Comparison of ENCODE assay signal across 12 cellular contexts in genomic region chr16:67149276-67150057, GRCh38. TPM values are rescaled to one million over a fixed set of nuclear protein-coding genes. Genes with fewer than 3 reads are reported as not detected.
A peak's percentile ranks its signal among the peaks of the same experiment; 100 is the strongest.
DNase-seq lines count a peak whose midpoint lies in the region; ATAC-seq and TF ChIP-seq lines count a peak whose summit lies in the region.
"Had no signal": no experiment of that assay in that cellular context is flagged by ENCODE, and none has a peak within 500 bp of the region (broad histone marks: within the 10 kb centered on the region; RNA-seq: fewer than 3 reads in every experiment).

No MANE protein-coding gene starts in this region.

- no peak overlapping the region for H4K91ac ChIP-seq in H9 (ENCODE audit: insufficient read length, low read depth, low read length)

- peak overlapping the region; percentile 65 for H3K4me2 ChIP-seq in H9 (ENCODE audit: insufficient read depth, insufficient read length, low read length)

- no peak overlapping the region for H4K5ac ChIP-seq in H9 (ENCODE audit: insufficient read length, low read depth, low read length)

- no peaks in the 10 kb centered on the region for H3K79me1 ChIP-seq in H9 (ENCODE audit: insufficient read depth, low read depth, low read length, poor library complexity, severe bottlenecking)

- no peak overlapping the region for H2BK120ac ChIP-seq in H9 (ENCODE audit: low read depth, low read length, poor library complexity, severe bottlenecking)

- no peak for ATAC-seq in natural killer cell treated with Interleukin-12 subunit alpha and Interleukin-12 subunit beta and Interleukin-15 and Interleukin-18, amount 100 ng/mL, for 72 hours
- ATAC-seq in GM19452 (IDR thresholded peaks at IDR 0.05; ENCODE audit: unreplicated experiment) (no peak), HG03045 (IDR thresholded peaks at IDR 0.05; ENCODE audit: unreplicated experiment) (no peak), GM21723 (IDR thresholded peaks at IDR 0.05; ENCODE audit: unreplicated experiment) (no peak)

- peaks cover 2% of the 10 kb centered on the region for H3K27me3 ChIP-seq in AG04450 (ENCODE audit: control insufficient read depth, insufficient read depth, low read length)
- peaks cover 22% of the 10 kb centered on the region for H3K27me3 ChIP-seq in H9 (ENCODE audit: insufficient read depth, low read length)
- H3K27me3 ChIP-seq in thyroid gland = no peaks in the 10 kb centered on the region

- H3K14ac ChIP-seq in H9 (ENCODE audit: insufficient read depth, low read length) = no peak overlapping the region

- peaks cover 7% of the 10 kb centered on the region for H3K9me3 ChIP-seq in AG04450 (ENCODE audit: control insufficient read depth, insufficient read depth, low read length)
- no peaks in the 10 kb centered on the region for H3K9me3 ChIP-seq in H9 (ENCODE audit: control insufficient read depth, low read depth, low read length)
- no peaks in the 10 kb centered on the region for H3K9me3 ChIP-seq in thyroid gland
- H3K9me3 ChIP-seq: upper lobe of left lung had no signal

- H3T11ph ChIP-seq in H9 (ENCODE audit: low read length) = no peak overlapping the region

- TF ChIP-seq CTCF in AG04450 (IDR thresholded peaks at IDR 0.05; ENCODE audit: low read depth, low read length) (no peak), H9 (conservative IDR thresholded peaks at IDR 0.05) (no peak; the same call in 1 of the 3 replicates), coronary artery (IDR thresholded peaks at IDR 0.05) (no peak), thyroid gland (IDR thresholded peaks at IDR 0.05) (no peak)

- peaks cover 10 to 14% of the 10 kb centered on the region in 2 experiments for H3K4me1 Mint-ChIP-seq in H9
- H3K4me1 Mint-ChIP-seq in natural killer cell treated with Interleukin-12 subunit alpha and Interleukin-12 subunit beta and Interleukin-15 and Interleukin-18, amount 100 ng/mL, for 72 hours (ENCODE audit: low read depth in 2 of 2) = peaks cover 8 to 13% of the 10 kb centered on the region in 2 donors

- no peak overlapping the region for H4K8ac ChIP-seq in H9 (replicated peaks; ENCODE audit: insufficient read length, low read depth, low read length)

- TF ChIP-seq POLR2A in thyroid gland (IDR thresholded peaks at IDR 0.05) = no peak

- H3K79me2 ChIP-seq in H9 (ENCODE audit: insufficient read depth, low read length) = no peaks in the 10 kb centered on the region

- H2BK12ac ChIP-seq in H9 (ENCODE audit: insufficient read length, low read depth, low read length) = no peak overlapping the region

- no peak overlapping the region for H3K9ac ChIP-seq in H9 (ENCODE audit: extremely low read depth, insufficient read length, low read length)

- no peaks in the 10 kb centered on the region for H3K4me1 ChIP-seq in H9 (ENCODE audit: insufficient read depth, low read length)
- H3K4me1 ChIP-seq in thyroid gland = peaks cover 7 to 31% of the 10 kb centered on the region in 2 donors

- H3K23me2 ChIP-seq in H9 (ENCODE audit: insufficient read length, low read depth, low read length, poor library complexity, severe bottlenecking) = peaks cover 7% of the 10 kb centered on the region

- intact Hi-C loops in thyroid gland (cut with DNase I) = loop anchor here (5.0 to 10.0 kb wide), 2 partner anchors 45 to 122 kb away; partner anchors contain the start of genes CBFB and PHAF1

- peak overlapping the region; percentile 52 to 64; a peak in 4 of 5 replicates for H3K4me3 Mint-ChIP-seq in H9
- peak overlapping the region; percentile 22 for H3K4me3 Mint-ChIP-seq in natural killer cell treated with Interleukin-12 subunit alpha and Interleukin-12 subunit beta and Interleukin-15 and Interleukin-18, amount 100 ng/mL, for 72 hours

- H2BK5ac ChIP-seq in H9 (ENCODE audit: insufficient read length, low read length) = no peak overlapping the region

- no peak overlapping the region for H2BK15ac ChIP-seq in H9 (ENCODE audit: low read depth, low read length)

- H3K36me3 Mint-ChIP-seq in H9 (ENCODE audit: insufficient read depth in 1 of 3, low read depth in 3 of 3) = peaks cover 10 to 44% (median 44%) of the 10 kb centered on the region in 3 experiments
- peaks cover 9% of the 10 kb centered on the region for H3K36me3 Mint-ChIP-seq in natural killer cell treated with Interleukin-12 subunit alpha and Interleukin-12 subunit beta and Interleukin-15 and Interleukin-18, amount 100 ng/mL, for 72 hours

- H2AK5ac ChIP-seq in H9 (ENCODE audit: insufficient read length, low read length) = no peak overlapping the region

- peak overlapping the region; percentile 63; the same call in 1 of the 2 replicates for H3K4me3 ChIP-seq in AG04450 (ENCODE audit: low read depth, low read length)
- peak overlapping the region; percentile 75 for H3K4me3 ChIP-seq in coronary artery
- H3K4me3 ChIP-seq in thyroid gland (replicated peaks in 1 of 3) = peak overlapping the region in 1 of 3 donors; percentile 67

- CTCF ChIA-PET in AG04450 (lab: Charles Lee) = interaction anchor here (0.6 kb wide), 1 partner anchor 24 kb away, joined by 5 read pairs; no protein-coding TSS in a partner anchor

- H4K20me1 ChIP-seq in H9 (ENCODE audit: control insufficient read depth, insufficient read depth, insufficient read length) = no peaks in the 10 kb centered on the region

- H2AFZ ChIP-seq in H9 (ENCODE audit: low read length) = no peak overlapping the region

- H3K4ac ChIP-seq in H9 (ENCODE audit: low read depth, low read length) = no peak overlapping the region

- H3K27ac ChIP-seq in AG04450 (ENCODE audit: low read depth, low read length) = no peak overlapping the region
- H3K27ac ChIP-seq in H9 (ENCODE audit: insufficient read length, low read depth, low read length) = no peak overlapping the region
- H3K27ac ChIP-seq in coronary artery = peak overlapping the region; percentile 87 to 91
- H3K27ac ChIP-seq in thyroid gland = no peak overlapping the region

- H3K36me3 ChIP-seq in thyroid gland = peaks cover 13 to 14% of the 10 kb centered on the region in 2 donors

- peaks cover 36% of the 10 kb centered on the region for H3K27me3 Mint-ChIP-seq in H9 (ENCODE audit: low read depth)
- H3K27me3 Mint-ChIP-seq in natural killer cell treated with Interleukin-12 subunit alpha and Interleukin-12 subunit beta and Interleukin-15 and Interleukin-18, amount 100 ng/mL, for 72 hours = peaks cover 7 to 12% of the 10 kb centered on the region in 2 donors

- H2BK20ac ChIP-seq in H9 (ENCODE audit: low read depth, low read length, poor library complexity, severe bottlenecking) = no peak overlapping the region

- POLR2A ChIA-PET in AG04450 (lab: Yijun Ruan, JAX) = interaction anchor here (0.8 kb wide), 1 partner anchor 14 kb away, joined by 3 read pairs; no protein-coding TSS in a partner anchor

- H3K23ac ChIP-seq in H9 (ENCODE audit: insufficient read length, low read depth, low read length) = no peak overlapping the region

- no peak for DNase-seq in AG04450 (ENCODE audit: low read depth, low spot score)
- DNase-seq in H9 = peak; percentile 65
- DNase-seq in coronary artery (ENCODE audit: low spot score) = peak; percentile 71
- DNase-seq in natural killer cell treated with Interleukin-12 subunit alpha and Interleukin-12 subunit beta and Interleukin-15 and Interleukin-18, amount 100 ng/mL, for 72 hours (ENCODE audit: low spot score) = peak; percentile 51
- DNase-seq in thyroid gland = no peak
- DNase-seq: effector CD4-positive, alpha-beta T cell; PC-3 had no signal

- H3K56ac ChIP-seq in H9 (ENCODE audit: insufficient read length, low read depth, low read length) = no peak overlapping the region

- peaks cover 0 to 5% of the 10 kb centered on the region in 2 experiments; a peak in 3 of 5 replicates for H3K9me3 Mint-ChIP-seq in H9
- H3K9me3 Mint-ChIP-seq in natural killer cell treated with Interleukin-12 subunit alpha and Interleukin-12 subunit beta and Interleukin-15 and Interleukin-18, amount 100 ng/mL, for 72 hours = no peaks in the 10 kb centered on the region

- no peak overlapping the region for H3K18ac ChIP-seq in H9 (ENCODE audit: insufficient read length, low read depth, low read length)

- no CpG with 5 or more reads among the region's 79 CpGs for WGBS in H9 (ENCODE audit: extremely low coverage, insufficient read length, low lambda C conversion rate)
- 75 to 81% methylated on average over 66 to 78 of the region's 79 CpGs for WGBS in thyroid gland, 2 donors

- no peak overlapping the region for H3K27ac Mint-ChIP-seq in H9
- no peak overlapping the region for H3K27ac Mint-ChIP-seq in natural killer cell treated with Interleukin-12 subunit alpha and Interleukin-12 subunit beta and Interleukin-15 and Interleukin-18, amount 100 ng/mL, for 72 hours

RNA-seq across cellular contexts. Expression of gene B3GNT9, which starts 1.3 kb away (rescaled TPM):
- polyA plus RNA-seq in AG04450 (2011; rRNA removed) = 18.6 and 25.6 TPM in 2 replicates
- 20.3 and 21.7 TPM in 2 replicates for polyA minus RNA-seq in AG04450 (2011; rRNA and poly(A)+ RNA removed)
- total RNA-seq in H9 (2021) = 11.2 and 11.4 TPM in 2 replicates
- 1 to 10 TPM; 3.3 to 3.8 TPM for total RNA-seq in natural killer cell treated with Interleukin-12 subunit alpha and Interleukin-12 subunit beta and Interleukin-15 and Interleukin-18, amount 100 ng/mL, for 72 hours
- total RNA-seq in thyroid gland = 100 to 1,000 TPM in 1 of 4 donors, 10 to 100 TPM in 3; 52.0 to 103 (median 85.7) TPM
- total RNA-seq: G401 had no signal

RNA-seq across cellular contexts. Expression of gene TRADD, which starts 10.2 kb away (rescaled TPM):
- polyA plus RNA-seq in AG04450 (2011; rRNA removed) = 9.4 and 10.9 TPM in 2 replicates
- polyA minus RNA-seq in AG04450 (2011; rRNA and poly(A)+ RNA removed) = 3.7 and 4.6 TPM in 2 replicates
- total RNA-seq in H9 (2021) (1.4 and 1.7 TPM in 2 replicates), thyroid gland (10 to 100 TPM; 27.0 to 42.2 (median 37.0) TPM)
- 10 to 100 TPM; 38.5 to 51.2 TPM for total RNA-seq in natural killer cell treated with Interleukin-12 subunit alpha and Interleukin-12 subunit beta and Interleukin-15 and Interleukin-18, amount 100 ng/mL, for 72 hours

RNA-seq across cellular contexts. Expression of gene FBXL8, which starts 10.3 kb away (rescaled TPM):
- polyA plus RNA-seq in AG04450 (2011; rRNA removed) = 2.7 and 3.2 TPM in 2 replicates
- polyA minus RNA-seq in AG04450 (2011; rRNA and poly(A)+ RNA removed) = 2.1 TPM in 2 replicates
- total RNA-seq in H9 (2021) (0.59 and 0.75 TPM in 2 replicates), thyroid gland (10 to 100 TPM; 26.3 to 41.9 (median 35.6) TPM)
- 10 to 100 TPM; 15.3 to 16.8 TPM for total RNA-seq in natural killer cell treated with Interleukin-12 subunit alpha and Interleukin-12 subunit beta and Interleukin-15 and Interleukin-18, amount 100 ng/mL, for 72 hours

RNA-seq across cellular contexts. Expression of gene HSF4, which starts 15.1 kb away (rescaled TPM):
- 0.82 and 1.0 TPM in 2 replicates for polyA plus RNA-seq in AG04450 (2011; rRNA removed)
- polyA minus RNA-seq in AG04450 (2011; rRNA and poly(A)+ RNA removed) = 1.5 and 2.6 TPM in 2 replicates
- 1.2 and 1.5 TPM in 2 replicates for total RNA-seq in H9 (2021)
- 10 to 100 TPM; 17.2 to 19.4 TPM for total RNA-seq in natural killer cell treated with Interleukin-12 subunit alpha and Interleukin-12 subunit beta and Interleukin-15 and Interleukin-18, amount 100 ng/mL, for 72 hours
- total RNA-seq in thyroid gland = 10 to 100 TPM; 17.3 to 52.5 (median 36.6) TPM

RNA-seq across cellular contexts. Expression of gene NOL3, which starts 20.9 kb away (rescaled TPM):
- 8.2 and 10.7 TPM in 2 replicates for polyA plus RNA-seq in AG04450 (2011; rRNA removed)
- polyA minus RNA-seq in AG04450 (2011; rRNA and poly(A)+ RNA removed) = 3.9 and 4.7 TPM in 2 replicates
- total RNA-seq in H9 (2021) (5.6 and 5.9 TPM in 2 replicates), thyroid gland (10 to 100 TPM; 38.3 to 97.0 (median 63.5) TPM)
- 10 to 100 TPM; 10.5 to 20.1 TPM for total RNA-seq in natural killer cell treated with Interleukin-12 subunit alpha and Interleukin-12 subunit beta and Interleukin-15 and Interleukin-18, amount 100 ng/mL, for 72 hours

Comparison
In these comparisons a context has a peak if more than half of its experiments do, and no peak if none do; other contexts are left out.
1. DNase-seq: peak in H9 (single experiment), coronary artery (single experiment) and natural killer cell treated with Interleukin-12 subunit alpha and Interleukin-12 subunit beta and Interleukin-15 and Interleukin-18, amount 100 ng/mL, for 72 hours (single experiment); none in AG04450 (single experiment) and thyroid gland (0 of 2).
2. H3K27ac ChIP-seq: peak in coronary artery (2 of 2); none in AG04450 (single experiment), H9 (single experiment) and thyroid gland (0 of 3).
3. RNA of gene TRADD, which starts 10.2 kb away (total RNA-seq): 38.5 to 51.2 TPM in natural killer cell treated with Interleukin-12 subunit alpha and Interleukin-12 subunit beta and Interleukin-15 and Interleukin-18, amount 100 ng/mL, for 72 hours and 27.0 to 42.2 TPM in thyroid gland; 1.4 to 1.7 TPM in H9; every median in the first group is over 10 times any median in the second.